In genomic region chr6:7324520-7324919, GRCh38 we compare ENCODE assay signal across 12 cellular contexts. TPM values are rescaled to one million over a fixed set of nuclear protein-coding genes. Genes with fewer than 3 reads are reported as not detected.
DNase-seq lines count a peak whose midpoint lies in the region; ATAC-seq and TF ChIP-seq lines count a peak whose summit lies in the region.
"Had no signal": no experiment of that assay in that cellular context is flagged by ENCODE, and none has a peak within 500 bp of the region (broad histone marks: within the 10 kb centered on the region; RNA-seq: fewer than 3 reads in every experiment).

No MANE protein-coding gene starts in this region.

- H3K4me3 Mint-ChIP-seq in natural killer cell treated with Interleukin-12 subunit alpha and Interleukin-12 subunit beta and Interleukin-15 and Interleukin-18, amount 100 ng/mL, for 72 hours = peak overlapping the region; percentile 1
- H3K4me3 Mint-ChIP-seq: T-helper 1 cell treated with Interleukin-12 subunit alpha and Interleukin-12 subunit beta and Interleukin-4 antibody, amounts not matched to agents 30 μg/mL and 1 μg/mL, for 36 hours had no signal

- peak overlapping the region in 1 of 2 donors; percentile 2 for H3K27ac Mint-ChIP-seq in natural killer cell treated with Interleukin-12 subunit alpha and Interleukin-12 subunit beta and Interleukin-15 and Interleukin-18, amount 100 ng/mL, for 72 hours
- H3K27ac Mint-ChIP-seq: T-helper 1 cell treated with Interleukin-12 subunit alpha and Interleukin-12 subunit beta and Interleukin-4 antibody, amounts not matched to agents 30 μg/mL and 1 μg/mL, for 36 hours had no signal

- H3K9ac ChIP-seq in mammary epithelial cell (ENCODE audit: insufficient read depth, low read length) = no peak overlapping the region

- peaks cover 4 to 11% of the 10 kb centered on the region in 2 donors for H3K4me1 Mint-ChIP-seq in natural killer cell treated with Interleukin-12 subunit alpha and Interleukin-12 subunit beta and Interleukin-15 and Interleukin-18, amount 100 ng/mL, for 72 hours (ENCODE audit: low read depth in 2 of 2)

- H3K9me3 ChIP-seq in OCI-LY7 (ENCODE audit: low read length) (no peaks in the 10 kb centered on the region), mammary epithelial cell (replicated peaks; ENCODE audit: insufficient read depth, low read length) (no peaks in the 10 kb centered on the region)
- H3K9me3 ChIP-seq: stomach had no signal

- H3K27me3 ChIP-seq in mammary epithelial cell (ENCODE audit: insufficient read depth, low read length) = no peaks in the 10 kb centered on the region
- H3K27me3 ChIP-seq: stomach had no signal

- H3K27ac ChIP-seq in OCI-LY7 (ENCODE audit: low read depth, low read length, poor library complexity, severe bottlenecking) (no peak overlapping the region), mammary epithelial cell (ENCODE audit: insufficient read depth, low read depth, low read length) (no peak overlapping the region)

- H3K27me3 Mint-ChIP-seq in natural killer cell treated with Interleukin-12 subunit alpha and Interleukin-12 subunit beta and Interleukin-15 and Interleukin-18, amount 100 ng/mL, for 72 hours = peaks cover 17 to 24% of the 10 kb centered on the region in 2 donors

- POLR2A ChIA-PET in OCI-LY7 (lab: Charles Lee) = interaction anchor here (0.5 to 2.9 kb wide), 8 partner anchors 9 to 746 kb away, joined by 3 to 12 read pairs (median 4); partner anchors contain the start of genes CAGE1 and RIOK1

- H4K20me1 ChIP-seq in OCI-LY7 (ENCODE audit: insufficient read depth, low read length) = no peaks in the 10 kb centered on the region
- no peaks in the 10 kb centered on the region for H4K20me1 ChIP-seq in mammary epithelial cell (ENCODE audit: insufficient read depth, low read length)

- no peaks in the 10 kb centered on the region for H3K79me2 ChIP-seq in OCI-LY7 (ENCODE audit: insufficient read depth, low read depth, low read length)
- no peaks in the 10 kb centered on the region for H3K79me2 ChIP-seq in mammary epithelial cell (ENCODE audit: insufficient read depth, low read length)

- no peaks in the 10 kb centered on the region for H3K9me2 ChIP-seq in OCI-LY7 (ENCODE audit: insufficient read depth, low read length)

- TF ChIP-seq CTCF in OCI-LY7 (conservative IDR thresholded peaks at IDR 0.05; ENCODE audit: low read length) (no peak), mammary epithelial cell (conservative IDR thresholded peaks at IDR 0.05 in 1 of 2, IDR thresholded peaks at IDR 0.05 in 1 of 2; ENCODE audit: extremely low read depth in 1 of 2, insufficient read depth in 1 of 2, low read depth in 1 of 2, low read length in 2 of 2) (no peak)

- CTCF ChIA-PET in OCI-LY7 (lab: Charles Lee; ENCODE audit: unreplicated experiment) = no interaction called here
- CTCF ChIA-PET in mammary epithelial cell (lab: Charles Lee; ENCODE audit: low non-redundant PET) = no interaction called here

- BruUV-seq in OCI-LY7 (replicated peaks; lab: Mats Ljungman, UMichigan) (no TSS peak), mammary epithelial cell (replicated peaks; lab: Mats Ljungman, UMichigan) (no TSS peak)

- peak; percentile 48 for ATAC-seq in GM18519 (IDR thresholded peaks at IDR 0.05; ENCODE audit: low FRiP score, unreplicated experiment)
- ATAC-seq in HG02884 (IDR thresholded peaks at IDR 0.05; ENCODE audit: unreplicated experiment) = peak; percentile 77
- ATAC-seq in natural killer cell treated with Interleukin-12 subunit alpha and Interleukin-12 subunit beta and Interleukin-15 and Interleukin-18, amount 100 ng/mL, for 72 hours = peak in 1 of 2 donors; percentile 41

- H3K4me2 ChIP-seq in OCI-LY7 (ENCODE audit: low read length) (no peak overlapping the region), mammary epithelial cell (ENCODE audit: insufficient read depth, low read depth, low read length) (no peak overlapping the region)

- H2AFZ ChIP-seq in OCI-LY7 (ENCODE audit: low read length) (no peak overlapping the region), mammary epithelial cell (ENCODE audit: low read depth, low read length) (no peak overlapping the region)

- no peaks in the 10 kb centered on the region for H3K9me3 Mint-ChIP-seq in natural killer cell treated with Interleukin-12 subunit alpha and Interleukin-12 subunit beta and Interleukin-15 and Interleukin-18, amount 100 ng/mL, for 72 hours

- WGBS in mammary epithelial cell (ENCODE audit: low coverage, missing lambda C conversion rate) = 94% methylated on average over 7 of the region's 7 CpGs

- intact Hi-C loops in OCI-LY7 (cut with micrococcal nuclease; ENCODE audit: unreplicated experiment) (no loop called here), mammary epithelial cell (cut with micrococcal nuclease) (no loop called here)

- no peaks in the 10 kb centered on the region for H3K36me3 Mint-ChIP-seq in natural killer cell treated with Interleukin-12 subunit alpha and Interleukin-12 subunit beta and Interleukin-15 and Interleukin-18, amount 100 ng/mL, for 72 hours

- peaks cover 7% of the 10 kb centered on the region for H3K4me1 ChIP-seq in OCI-LY7 (ENCODE audit: insufficient read depth, low read length, poor library complexity, severe bottlenecking)
- H3K4me1 ChIP-seq in mammary epithelial cell (ENCODE audit: insufficient read depth, low read length) = peaks cover 9% of the 10 kb centered on the region
- H3K4me1 ChIP-seq: stomach had no signal

- dilution Hi-C loops in mammary epithelial cell (cut with HindIII; ENCODE audit: low sequenced_read_pairs) = no loop called here

- DNase-seq in SIG-M5 treated with dmso at 0.1 percent for 504 hours (lab: John Stamatoyannopoulos, UW; ENCODE audit: unreplicated experiment) (peak; percentile 95), OCI-LY7 (ENCODE audit: low spot score) (no peak), mammary epithelial cell (no peak), H4 (ENCODE audit: low spot score) (no peak), HUDEP-2 (lab: John Stamatoyannopoulos, UW; ENCODE audit: unreplicated experiment in 76 of 76) (no peak)
- DNase-seq in natural killer cell treated with Interleukin-12 subunit alpha and Interleukin-12 subunit beta and Interleukin-15 and Interleukin-18, amount 100 ng/mL, for 72 hours (ENCODE audit: low spot score) = no peak
- DNase-seq: DND-41, NCI-H2107, stomach had no signal

- no peaks in the 10 kb centered on the region for H3K36me3 ChIP-seq in OCI-LY7 (ENCODE audit: insufficient read depth, low read length)
- no peaks in the 10 kb centered on the region for H3K36me3 ChIP-seq in mammary epithelial cell (ENCODE audit: insufficient read depth, low read length)
- H3K36me3 ChIP-seq: stomach had no signal

- in situ Hi-C loops in mammary epithelial cell (cut with MboI; ENCODE audit: low sequenced_read_pairs in 2 of 2) = no loop called here

- H3K4me3 ChIP-seq in OCI-LY7 (ENCODE audit: low read depth, low read length, poor library complexity, severe bottlenecking) = no peak overlapping the region
- H3K4me3 ChIP-seq in mammary epithelial cell (replicated peaks in 1 of 3; ENCODE audit: insufficient read depth in 1 of 3, low read depth in 2 of 3, low read length in 3 of 3) = no peak overlapping the region
- H3K4me3 ChIP-seq: stomach had no signal

RNA-seq across cellular contexts. Expression of gene SSR1, which starts 11.5 kb away (rescaled TPM):
- 100 to 1,000 TPM; 154 to 194 TPM for total RNA-seq in natural killer cell treated with Interleukin-12 subunit alpha and Interleukin-12 subunit beta and Interleukin-15 and Interleukin-18, amount 100 ng/mL, for 72 hours
- 31.6 and 36.0 TPM in 2 replicates for total RNA-seq in OCI-LY7 (2014; rRNA removed; shearing (Covaris generic))
- total RNA-seq in OCI-LY7 (2022) = 126 and 138 TPM in 2 replicates
- total RNA-seq in mammary epithelial cell = 100 to 1,000 TPM in 1 of 2 donors, 10 to 100 TPM in 1; 93.5 to 179 TPM
- 124 TPM for polyA plus RNA-seq in mammary epithelial cell
- 193 TPM for polyA minus RNA-seq in mammary epithelial cell
- 107 and 127 TPM in 2 replicates for total RNA-seq in H4 (2014; rRNA removed; shearing (Covaris generic))
